8 cellular contexts compared by ENCODE assay signal in the genomic region with DNA sequence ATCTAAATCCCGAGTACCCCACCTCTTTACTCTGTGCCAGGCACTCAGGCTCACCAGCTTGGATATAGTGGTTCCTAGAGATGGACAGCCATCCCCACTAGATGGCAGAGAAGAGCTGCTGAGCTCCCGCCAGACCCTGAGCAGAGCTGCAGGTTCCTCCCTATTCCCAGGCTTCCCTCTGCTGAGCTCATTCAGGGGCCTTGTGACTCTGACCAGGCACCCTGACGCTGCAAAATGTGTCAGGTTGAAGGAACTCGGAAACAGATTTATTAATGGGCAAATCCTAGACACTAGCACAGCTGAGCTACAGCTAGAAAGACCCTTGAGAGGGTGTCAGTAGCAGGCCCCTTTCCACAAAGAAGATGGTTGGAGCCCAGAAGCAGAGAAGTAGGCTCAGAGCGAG. TPM values are rescaled to one million over a fixed set of nuclear protein-coding genes. Genes with fewer than 3 reads are reported as not detected.
A peak's percentile ranks its signal among the peaks of the same experiment; 100 is the strongest.
DNase-seq lines count a peak whose midpoint lies in the region; ATAC-seq and TF ChIP-seq lines count a peak whose summit lies in the region.

No MANE protein-coding gene starts in this region.

- peaks cover 4% of the 10 kb centered on the region for H3K79me2 ChIP-seq in osteoblast (ENCODE audit: insufficient read depth, low read length)

- H4K20me1 ChIP-seq in osteoblast (ENCODE audit: insufficient read depth, low read length): no peaks in the 10 kb centered on the region

- H3K4me2 ChIP-seq in osteoblast (ENCODE audit: insufficient read depth, low read length): no peak overlapping the region

- H3K27me3 ChIP-seq in MG63 (no peaks in the 10 kb centered on the region), SJCRH30 (no peaks in the 10 kb centered on the region), osteoblast (ENCODE audit: insufficient read depth, low read length) (no peaks in the 10 kb centered on the region), transverse colon (no peaks in the 10 kb centered on the region)

- H3K27me3 Mint-ChIP-seq in glutamatergic neuron (ENCODE audit: unreplicated experiment): no peaks in the 10 kb centered on the region

- no peaks in the 10 kb centered on the region for H3K36me3 Mint-ChIP-seq in activated naive CD4-positive, alpha-beta T cell treated with anti-CD3 and anti-CD28 coated beads, Interleukin-2, amount 50 U/mL, for 72 hours
- H3K36me3 Mint-ChIP-seq in glutamatergic neuron (ENCODE audit: unreplicated experiment): no peaks in the 10 kb centered on the region

- DNase-seq in DMS153 (lab: John Stamatoyannopoulos, UW) (peak; percentile 63), MG63 (peak; percentile 82), SJCRH30 (peak; percentile 81 to 90), glutamatergic neuron (peak; percentile 74), osteoblast (ENCODE audit: insufficient read length, low spot score, missing footprints) (peak; percentile 97), transverse colon (peak; percentile 74)
- peak in 1 of 2 donors; percentile 43 for DNase-seq in activated naive CD4-positive, alpha-beta T cell treated with anti-CD3 and anti-CD28 coated beads, Interleukin-2, amount 50 U/mL, for 72 hours (ENCODE audit: low spot score in 2 of 2)

- TF ChIP-seq CTCF in glutamatergic neuron (IDR thresholded peaks at IDR 0.05; ENCODE audit: partially characterized antibody, unreplicated experiment): peak; percentile 77
- peak; percentile 96 for TF ChIP-seq CTCF in osteoblast (IDR thresholded peaks at IDR 0.05; ENCODE audit: extremely low read depth, low read depth, low read length)
- TF ChIP-seq CTCF in transverse colon (IDR thresholded peaks at IDR 0.05): peak; percentile 77 to 85 (median 78)

- H3K4me1 Mint-ChIP-seq in glutamatergic neuron (ENCODE audit: low read depth, unreplicated experiment): peaks cover 6% of the 10 kb centered on the region

- no peak for TF ChIP-seq EP300 in transverse colon (IDR thresholded peaks at IDR 0.05; ENCODE audit: low read depth)

- TF ChIP-seq POLR2A in transverse colon (IDR thresholded peaks at IDR 0.05): no peak

- H3K27ac ChIP-seq in SJCRH30 (no peak overlapping the region), osteoblast (ENCODE audit: low read depth, low read length) (peak overlapping the region; percentile 98), transverse colon (peak overlapping the region; percentile 65 to 72 (median 69))

- H3K4me1 ChIP-seq in SJCRH30 (peaks cover 9% of the 10 kb centered on the region), osteoblast (ENCODE audit: insufficient read depth, low read length) (peaks cover 45% of the 10 kb centered on the region), transverse colon (peaks cover 0 to 17% (median 6%) of the 10 kb centered on the region in 4 donors)

- peak overlapping the region; percentile 39 for H2AFZ ChIP-seq in osteoblast (ENCODE audit: low read length)

- H3K36me3 ChIP-seq in MG63: peaks cover 30% of the 10 kb centered on the region
- H3K36me3 ChIP-seq in SJCRH30: no peaks in the 10 kb centered on the region
- H3K36me3 ChIP-seq in osteoblast (ENCODE audit: insufficient read depth, low read length): peaks cover 20% of the 10 kb centered on the region
- H3K36me3 ChIP-seq in transverse colon: no peaks in the 10 kb centered on the region

- in situ Hi-C loops in transverse colon (cut with MboI; ENCODE audit: low pct_ligation_motif_present in 1 of 4, low pct_unique_long_range_greater_than_20kb in 1 of 4, low sequenced_read_pairs in 3 of 4): loop anchor here (25.0 kb wide), 3 partner anchors 147 to 447 kb away; no protein-coding TSS in a partner anchor

- no peaks in the 10 kb centered on the region for H3K9me3 Mint-ChIP-seq in activated naive CD4-positive, alpha-beta T cell treated with anti-CD3 and anti-CD28 coated beads, Interleukin-2, amount 50 U/mL, for 72 hours
- no peaks in the 10 kb centered on the region for H3K9me3 Mint-ChIP-seq in glutamatergic neuron (ENCODE audit: unreplicated experiment)

- no peaks in the 10 kb centered on the region for H3K9me3 ChIP-seq in MG63
- H3K9me3 ChIP-seq in SJCRH30 (replicated peaks): no peaks in the 10 kb centered on the region
- H3K9me3 ChIP-seq in osteoblast (ENCODE audit: low read depth, low read length): no peaks in the 10 kb centered on the region
- H3K9me3 ChIP-seq in transverse colon: no peaks in the 10 kb centered on the region

- WGBS in transverse colon (ENCODE audit: low coverage in 1 of 2), 2 donors: 13 to 45% methylated on average over 1 to 5 of the region's 5 CpGs

- intact Hi-C loops in transverse colon (cut with DNase I; ENCODE audit: low total_unique reads): loop anchor here (10.0 kb wide), 3 partner anchors 115 to 445 kb away; a partner anchor contains a TSS

- H3K4me3 ChIP-seq in MG63 (no peak overlapping the region), SJCRH30 (no peak overlapping the region), osteoblast (ENCODE audit: insufficient read depth, low read length) (no peak overlapping the region), transverse colon (no peak overlapping the region)

- H3K27ac Mint-ChIP-seq in activated naive CD4-positive, alpha-beta T cell treated with anti-CD3 and anti-CD28 coated beads, Interleukin-2, amount 50 U/mL, for 72 hours: no peak overlapping the region
- H3K27ac Mint-ChIP-seq in glutamatergic neuron (ENCODE audit: unreplicated experiment): peak overlapping the region; percentile 68

- H3K4me3 Mint-ChIP-seq in glutamatergic neuron (ENCODE audit: unreplicated experiment): no peak overlapping the region

- peak; percentile 77 for ATAC-seq in GM21723 (IDR thresholded peaks at IDR 0.05; ENCODE audit: unreplicated experiment)
- ATAC-seq in activated naive CD4-positive, alpha-beta T cell treated with anti-CD3 and anti-CD28 coated beads, Interleukin-2, amount 50 U/mL, for 72 hours: peak; percentile 93 to 95

RNA-seq across cellular contexts. Expression of a gene that starts 38.2 kb away (rescaled TPM):
- total RNA-seq in MG63 (2014; rRNA removed; shearing (Covaris generic); ENCODE audit: low replicate concordance): not detected in 2 replicates
- total RNA-seq in SJCRH30 (2014; rRNA removed; shearing (Covaris generic)): not detected in 2 replicates
- total RNA-seq in activated naive CD4-positive, alpha-beta T cell treated with anti-CD3 and anti-CD28 coated beads, Interleukin-2, amount 50 U/mL, for 72 hours: not detected
- total RNA-seq in glutamatergic neuron (ENCODE audit: unreplicated experiment) (not detected), osteoblast (not detected in 2 replicates), transverse colon (not detected)

RNA-seq across cellular contexts. Expression of a gene that starts 50.2 kb away (rescaled TPM):
- total RNA-seq in MG63 (2014; rRNA removed; shearing (Covaris generic); ENCODE audit: low replicate concordance): 25.3 and 45.7 TPM in 2 replicates
- total RNA-seq in SJCRH30 (2014; rRNA removed; shearing (Covaris generic)): 15.7 and 18.1 TPM in 2 replicates
- 10 to 100 TPM; 29.5 to 39.8 TPM for total RNA-seq in activated naive CD4-positive, alpha-beta T cell treated with anti-CD3 and anti-CD28 coated beads, Interleukin-2, amount 50 U/mL, for 72 hours
- total RNA-seq in glutamatergic neuron (ENCODE audit: unreplicated experiment): 20.6 TPM
- total RNA-seq in osteoblast: 30.4 and 30.6 TPM in 2 replicates
- total RNA-seq in transverse colon: 10 to 100 TPM; 15.0 to 77.6 (median 16.7) TPM

RNA-seq across cellular contexts. Expression of a gene that starts 50.5 kb away (rescaled TPM):
- total RNA-seq in MG63 (2014; rRNA removed; shearing (Covaris generic); ENCODE audit: low replicate concordance): 17.2 and 26.5 TPM in 2 replicates
- 29.6 and 36.7 TPM in 2 replicates for total RNA-seq in SJCRH30 (2014; rRNA removed; shearing (Covaris generic))
- 10 to 100 TPM; 49.6 to 64.1 TPM for total RNA-seq in activated naive CD4-positive, alpha-beta T cell treated with anti-CD3 and anti-CD28 coated beads, Interleukin-2, amount 50 U/mL, for 72 hours
- 21.3 TPM for total RNA-seq in glutamatergic neuron (ENCODE audit: unreplicated experiment)
- total RNA-seq in osteoblast: 37.1 and 41.3 TPM in 2 replicates
- total RNA-seq in transverse colon: 10 to 100 TPM; 15.0 to 34.4 (median 30.4) TPM

RNA-seq across cellular contexts. Expression of a gene that starts 52.7 kb away (rescaled TPM):
- not detected in 2 replicates for total RNA-seq in MG63 (2014; rRNA removed; shearing (Covaris generic); ENCODE audit: low replicate concordance)
- total RNA-seq in SJCRH30 (2014; rRNA removed; shearing (Covaris generic)): not detected in 2 replicates
- total RNA-seq in activated naive CD4-positive, alpha-beta T cell treated with anti-CD3 and anti-CD28 coated beads, Interleukin-2, amount 50 U/mL, for 72 hours: not detected
- not detected for total RNA-seq in glutamatergic neuron (ENCODE audit: unreplicated experiment)
- not detected in 2 replicates for total RNA-seq in osteoblast
- total RNA-seq in transverse colon: not detected
